ENCODE assay signal across 10 cellular contexts in genomic region chr21:43893536-43894205, GRCh38. TPM values are rescaled to one million over a fixed set of nuclear protein-coding genes. Genes with fewer than 3 reads are reported as not detected.
DNase-seq lines count a peak whose midpoint lies in the region; ATAC-seq and TF ChIP-seq lines count a peak whose summit lies in the region.
"Had no signal": no experiment of that assay in that cellular context is flagged by ENCODE, and none has a peak within 500 bp of the region (broad histone marks: within the 10 kb centered on the region; RNA-seq: fewer than 3 reads in every experiment).

No MANE protein-coding gene starts in this region.

- peak overlapping the region; percentile 70 for H3K4me3 Mint-ChIP-seq in activated CD4-positive, alpha-beta T cell treated with anti-CD3 and anti-CD28 coated beads for 36 hours
- H3K4me3 Mint-ChIP-seq in progenitor cell of endocrine pancreas (ENCODE audit: low read depth): no peak overlapping the region
- no peak overlapping the region for H3K4me3 Mint-ChIP-seq in H9

- peaks cover 47% of the 10 kb centered on the region for H3K4me1 Mint-ChIP-seq in activated CD4-positive, alpha-beta T cell treated with anti-CD3 and anti-CD28 coated beads for 36 hours
- peaks cover 13% of the 10 kb centered on the region for H3K4me1 Mint-ChIP-seq in progenitor cell of endocrine pancreas (ENCODE audit: low read depth)
- H3K4me1 Mint-ChIP-seq in H9: peaks cover 11 to 13% of the 10 kb centered on the region in 2 experiments

- H3K9me3 ChIP-seq in IMR-90 (ENCODE audit: control insufficient read depth, insufficient read depth, low read length) (no peaks in the 10 kb centered on the region), WERI-Rb-1 (ENCODE audit: severe bottlenecking) (peaks cover 5% of the 10 kb centered on the region), H9 (ENCODE audit: control insufficient read depth, low read depth, low read length) (no peaks in the 10 kb centered on the region)
- H3K9me3 ChIP-seq: A549, neutrophil had no signal

- no peak overlapping the region for H2AK9ac ChIP-seq in IMR-90 (replicated peaks; ENCODE audit: low read depth, low read length, poor library complexity)

- H4K5ac ChIP-seq in IMR-90 (ENCODE audit: low read depth, low read length): no peak overlapping the region
- H4K5ac ChIP-seq in H9 (ENCODE audit: insufficient read length, low read depth, low read length): no peak overlapping the region

- no peak overlapping the region for H4K8ac ChIP-seq in IMR-90 (ENCODE audit: low read depth in 2 of 2, low read length in 2 of 2)
- no peak overlapping the region for H4K8ac ChIP-seq in H9 (replicated peaks; ENCODE audit: insufficient read length, low read depth, low read length)

- CTCF ChIA-PET in activated CD4-positive, alpha-beta T cell treated with anti-CD3 and anti-CD28 coated beads for 36 hours (lab: Charles Lee): interaction anchor here (0.6 to 2.6 kb wide), 6 partner anchors 10 to 115 kb away, joined by 3 to 12 read pairs (median 5); no protein-coding TSS in a partner anchor
- CTCF ChIA-PET in IMR-90 (lab: Yijun Ruan, JAX): no interaction called here

- intact Hi-C loops in activated CD4-positive, alpha-beta T cell treated with anti-CD3 and anti-CD28 coated beads for 36 hours (cut with DNase I, micrococcal nuclease): loop anchor here (1.0 to 5.0 kb wide), 5 partner anchors 24 to 81 kb away; no protein-coding TSS in a partner anchor
- intact Hi-C loops in IMR-90 (cut with micrococcal nuclease): no loop called here

- no peak overlapping the region for H2BK15ac ChIP-seq in IMR-90 (ENCODE audit: low read depth, low read length)
- H2BK15ac ChIP-seq in H9 (ENCODE audit: low read depth, low read length): no peak overlapping the region

- H4K91ac ChIP-seq in IMR-90 (ENCODE audit: insufficient read depth, low read depth, low read length) (no peak overlapping the region), H9 (ENCODE audit: insufficient read length, low read depth, low read length) (no peak overlapping the region)

- peaks cover 1% of the 10 kb centered on the region for H3K9me3 Mint-ChIP-seq in activated CD4-positive, alpha-beta T cell treated with anti-CD3 and anti-CD28 coated beads for 36 hours (ENCODE audit: low read depth)
- H3K9me3 Mint-ChIP-seq in progenitor cell of endocrine pancreas (ENCODE audit: low read depth) (peaks cover 7% of the 10 kb centered on the region), H9 (peaks cover 12 to 21% of the 10 kb centered on the region in 2 experiments)

- H3K23ac ChIP-seq in IMR-90 (ENCODE audit: low read depth, low read length): no peak overlapping the region
- H3K23ac ChIP-seq in H9 (ENCODE audit: insufficient read length, low read depth, low read length): no peak overlapping the region

- H3K36me3 Mint-ChIP-seq in activated CD4-positive, alpha-beta T cell treated with anti-CD3 and anti-CD28 coated beads for 36 hours (ENCODE audit: low read depth): peaks cover 43% of the 10 kb centered on the region
- H3K36me3 Mint-ChIP-seq in progenitor cell of endocrine pancreas (ENCODE audit: insufficient read depth) (peaks cover 23% of the 10 kb centered on the region), H9 (ENCODE audit: insufficient read depth in 1 of 3, low read depth in 3 of 3) (peaks cover 10 to 14% (median 12%) of the 10 kb centered on the region in 3 experiments)

- H2AFZ ChIP-seq in IMR-90 (replicated peaks; ENCODE audit: low read length, poor library complexity) (no peak overlapping the region), H9 (ENCODE audit: low read length) (no peak overlapping the region)

- peaks cover 4% of the 10 kb centered on the region for H3K23me2 ChIP-seq in H9 (ENCODE audit: insufficient read length, low read depth, low read length, poor library complexity, severe bottlenecking)

- no peaks in the 10 kb centered on the region for H3K27me3 ChIP-seq in IMR-90 (ENCODE audit: control insufficient read depth, insufficient read depth, low read length)
- H3K27me3 ChIP-seq in WERI-Rb-1 (ENCODE audit: insufficient read depth, low read depth, severe bottlenecking): no peaks in the 10 kb centered on the region
- H3K27me3 ChIP-seq in H9 (ENCODE audit: insufficient read depth, low read length): no peaks in the 10 kb centered on the region
- H3K27me3 ChIP-seq: neutrophil had no signal

- peaks cover 26 to 56% of the 10 kb centered on the region in 2 experiments for H3K79me1 ChIP-seq in IMR-90 (ENCODE audit: low read depth in 1 of 2, low read length in 2 of 2)
- no peaks in the 10 kb centered on the region for H3K79me1 ChIP-seq in H9 (ENCODE audit: insufficient read depth, low read depth, low read length, poor library complexity, severe bottlenecking)

- POLR2A ChIA-PET in activated CD4-positive, alpha-beta T cell treated with anti-CD3 and anti-CD28 coated beads for 36 hours (lab: Charles Lee): interaction anchor here (0.5 to 1.0 kb wide), 4 partner anchors 10 to 104 kb away, joined by 3 to 4 read pairs (median 4); partner anchors contain the start of gene RRP1
- POLR2A ChIA-PET in IMR-90 (lab: Charles Lee; ENCODE audit: unreplicated experiment): no interaction called here

- dilution Hi-C loops in IMR-90 (cut with HindIII; ENCODE audit: low sequenced_read_pairs, unreplicated experiment): no loop called here

- H3K27ac ChIP-seq in IMR-90 (ENCODE audit: insufficient read depth, low read length) (no peak overlapping the region), WERI-Rb-1 (no peak overlapping the region), H9 (ENCODE audit: insufficient read length, low read depth, low read length) (no peak overlapping the region)
- H3K27ac ChIP-seq: A549, neutrophil had no signal

- TF ChIP-seq POLR2A in IMR-90 (IDR thresholded peaks at IDR 0.05; ENCODE audit: low read depth, low read length): no peak

- BruUV-seq in IMR-90 (replicated peaks; lab: Mats Ljungman, UMichigan): TSS peak; percentile 11

- H3K4me2 ChIP-seq in IMR-90 (ENCODE audit: low read depth, low read length) (no peak overlapping the region), H9 (ENCODE audit: insufficient read depth, insufficient read length, low read length) (no peak overlapping the region)
- H3K4me2 ChIP-seq: A549 had no signal

- peaks cover 6% of the 10 kb centered on the region; the same call in 1 of the 2 replicates for H3K9me1 ChIP-seq in IMR-90 (ENCODE audit: insufficient read depth, low read length)

- no peak overlapping the region for H2BK12ac ChIP-seq in H9 (ENCODE audit: insufficient read length, low read depth, low read length)

- no peak for TF ChIP-seq RAD21 in IMR-90 (IDR thresholded peaks at IDR 0.05; ENCODE audit: low read length)

- no peak overlapping the region for H3T11ph ChIP-seq in H9 (ENCODE audit: low read length)

- peak; percentile 95 for ATAC-seq in activated CD4-positive, alpha-beta T cell treated with anti-CD3 and anti-CD28 coated beads for 36 hours
- no peak for ATAC-seq in IMR-90 (ENCODE audit: low read depth)
- ATAC-seq: A549 had no signal

- peak; percentile 72 for DNase-seq in activated CD4-positive, alpha-beta T cell treated with anti-CD3 and anti-CD28 coated beads for 36 hours
- DNase-seq in activated CD4-positive, alpha-beta T cell treated with anti-CD3 and anti-CD28 coated beads, Interleukin-2, amount 50 U/mL, for 1 hour: no peak
- DNase-seq in IMR-90: no peak
- DNase-seq in dermis blood vessel endothelial cell: peak; percentile 91
- DNase-seq in stimulated activated CD4-positive, alpha-beta T cell treated with anti-CD3 and anti-CD28 coated beads, Interleukin-4, amount 100 ng/mL, for 24 hours: peak; percentile 40
- DNase-seq in progenitor cell of endocrine pancreas (ENCODE audit: low spot score, unreplicated experiment): no peak
- no peak for DNase-seq in WERI-Rb-1
- no peak for DNase-seq in H9

- WGBS in IMR-90 (ENCODE audit: extremely low coverage in 2 of 2, insufficient read length in 1 of 2), 2 experiments: 90% methylated on average over 9 of the region's 19 CpGs; no CpG with 5 or more reads in 1 of the 2 experiments
- WGBS in H9 (ENCODE audit: extremely low coverage, insufficient read length, low lambda C conversion rate): no CpG with 5 or more reads among the region's 19 CpGs

- TF ChIP-seq CTCF in IMR-90 (conservative IDR thresholded peaks at IDR 0.05; ENCODE audit: low read depth, low read length): no peak
- TF ChIP-seq CTCF in progenitor cell of endocrine pancreas (IDR thresholded peaks at IDR 0.05; ENCODE audit: unreplicated experiment): no peak
- no peak for TF ChIP-seq CTCF in WERI-Rb-1 (IDR thresholded peaks at IDR 0.05; ENCODE audit: low read depth, low read length)
- no peak for TF ChIP-seq CTCF in H9 (conservative IDR thresholded peaks at IDR 0.05)

- peak overlapping the region; percentile 90 for H3K27ac Mint-ChIP-seq in activated CD4-positive, alpha-beta T cell treated with anti-CD3 and anti-CD28 coated beads for 36 hours
- no peak overlapping the region for H3K27ac Mint-ChIP-seq in progenitor cell of endocrine pancreas
- no peak overlapping the region; a peak in 1 of 7 replicates for H3K27ac Mint-ChIP-seq in H9

- H2BK5ac ChIP-seq in IMR-90 (ENCODE audit: low read depth, low read length, poor library complexity, severe bottlenecking) (no peak overlapping the region), H9 (ENCODE audit: insufficient read length, low read length) (no peak overlapping the region)

- no peak overlapping the region for H3K14ac ChIP-seq in IMR-90 (replicated peaks; ENCODE audit: low read depth, low read length)
- H3K14ac ChIP-seq in H9 (ENCODE audit: insufficient read depth, low read length): no peak overlapping the region

- in situ Hi-C loops in IMR-90 (cut with MboI; ENCODE audit: low sequenced_read_pairs): no loop called here

- H3K27me3 Mint-ChIP-seq in activated CD4-positive, alpha-beta T cell treated with anti-CD3 and anti-CD28 coated beads for 36 hours: no peaks in the 10 kb centered on the region
- H3K27me3 Mint-ChIP-seq in progenitor cell of endocrine pancreas: no peaks in the 10 kb centered on the region
- H3K27me3 Mint-ChIP-seq in H9 (ENCODE audit: low read depth): peaks cover 4% of the 10 kb centered on the region

- H3K9ac ChIP-seq in IMR-90 (ENCODE audit: low read depth, low read length): no peak overlapping the region
- no peak overlapping the region for H3K9ac ChIP-seq in H9 (ENCODE audit: extremely low read depth, insufficient read length, low read length)

- H3K4me1 ChIP-seq in IMR-90 (ENCODE audit: control insufficient read depth, insufficient read depth, low read length) (peaks cover 2% of the 10 kb centered on the region; the same call in 1 of the 2 replicates), H9 (ENCODE audit: insufficient read depth, low read length) (peaks cover 7% of the 10 kb centered on the region; the same call in 1 of the 2 replicates)
- H3K4me1 ChIP-seq: A549 had no signal

- H2BK120ac ChIP-seq in IMR-90 (ENCODE audit: low read depth, low read length) (no peak overlapping the region), H9 (ENCODE audit: low read depth, low read length, poor library complexity, severe bottlenecking) (no peak overlapping the region)

- H4K20me1 ChIP-seq in IMR-90 (ENCODE audit: insufficient read depth, low read length) (peaks cover 33% of the 10 kb centered on the region), H9 (ENCODE audit: control insufficient read depth, insufficient read depth, insufficient read length) (no peaks in the 10 kb centered on the region)

- H2AK5ac ChIP-seq in IMR-90 (ENCODE audit: low read depth, low read length) (no peak overlapping the region), H9 (ENCODE audit: insufficient read length, low read length) (no peak overlapping the region)

- H3K56ac ChIP-seq in IMR-90 (ENCODE audit: extremely low read depth, insufficient read depth, low read length): no peak overlapping the region
- no peak overlapping the region for H3K56ac ChIP-seq in H9 (ENCODE audit: insufficient read length, low read depth, low read length)

- H3K36me3 ChIP-seq in IMR-90 (ENCODE audit: control insufficient read depth, insufficient read depth, low read length) (peaks cover 2% of the 10 kb centered on the region), WERI-Rb-1 (peaks cover 18% of the 10 kb centered on the region)
- H3K36me3 ChIP-seq: neutrophil had no signal

- H2BK20ac ChIP-seq in IMR-90 (ENCODE audit: low read depth, low read length) (no peak overlapping the region), H9 (ENCODE audit: low read depth, low read length, poor library complexity, severe bottlenecking) (no peak overlapping the region)

- H3K4me3 ChIP-seq in IMR-90 (ENCODE audit: insufficient read depth, low read depth, low read length) (no peak overlapping the region), WERI-Rb-1 (ENCODE audit: low read depth, low read length) (no peak overlapping the region)
- H3K4me3 ChIP-seq: A549 had no signal

- H3K4ac ChIP-seq in IMR-90 (ENCODE audit: low read depth, low read length) (no peak overlapping the region), H9 (ENCODE audit: low read depth, low read length) (no peak overlapping the region)

- H3K79me2 ChIP-seq in H9 (ENCODE audit: insufficient read depth, low read length): no peaks in the 10 kb centered on the region

- H3K18ac ChIP-seq in IMR-90 (ENCODE audit: low read depth, low read length) (no peak overlapping the region), H9 (ENCODE audit: insufficient read length, low read depth, low read length) (no peak overlapping the region)

RNA-seq across cellular contexts. Expression of gene AGPAT3, which starts 28.6 kb away (rescaled TPM):
- 10 to 100 TPM; 73.5 to 90.7 TPM for total RNA-seq in activated CD4-positive, alpha-beta T cell treated with anti-CD3 and anti-CD28 coated beads for 36 hours
- 24.2 and 27.1 TPM in 2 replicates for total RNA-seq in IMR-90 (2012; rRNA removed)
- polyA plus RNA-seq in IMR-90 (2012; rRNA removed): 36.2 and 38.7 TPM in 2 replicates
- polyA plus RNA-seq in IMR-90 (2012; cell fraction: cytosol; rRNA removed): 32.1 and 32.6 TPM in 2 replicates
- polyA plus RNA-seq in IMR-90 (2012; cell fraction: nucleus; rRNA removed; ENCODE audit: low replicate concordance): 48.7 and 55.4 TPM in 2 replicates
- 56.8 and 153 TPM in 2 replicates for total RNA-seq in dermis blood vessel endothelial cell
- 50.5 and 55.2 TPM in 2 replicates for total RNA-seq in progenitor cell of endocrine pancreas
- total RNA-seq in H9 (2021): 13.0 TPM in 2 replicates

Comparison
In these comparisons a context has a peak if more than half of its experiments do, and no peak if none do; other contexts are left out.
1. DNase-seq: peak in activated CD4-positive, alpha-beta T cell treated with anti-CD3 and anti-CD28 coated beads for 36 hours (single experiment), dermis blood vessel endothelial cell (single experiment) and stimulated activated CD4-positive, alpha-beta T cell treated with anti-CD3 and anti-CD28 coated beads, Interleukin-4, amount 100 ng/mL, for 24 hours (single experiment); none in activated CD4-positive, alpha-beta T cell treated with anti-CD3 and anti-CD28 coated beads, Interleukin-2, amount 50 U/mL, for 1 hour (single experiment), IMR-90 (single experiment), progenitor cell of endocrine pancreas (single experiment), WERI-Rb-1 (single experiment) and H9 (single experiment).